Comparison of ENCODE assay signal across 19 cellular contexts in genomic region chr3:39327053-39327745, GRCh38. TPM values are rescaled to one million over a fixed set of nuclear protein-coding genes. Genes with fewer than 3 reads are reported as not detected.
DNase-seq lines count a peak whose midpoint lies in the region; ATAC-seq and TF ChIP-seq lines count a peak whose summit lies in the region.
"Had no signal": no experiment of that assay in that cellular context is flagged by ENCODE, and none has a peak within 500 bp of the region (broad histone marks: within the 10 kb centered on the region; RNA-seq: fewer than 3 reads in every experiment).

No MANE protein-coding gene starts in this region.

- no peaks in the 10 kb centered on the region for H3K36me3 ChIP-seq in thymus (ENCODE audit: control insufficient read depth, insufficient read depth)
- H3K36me3 ChIP-seq: HAP-1, left lung, MG63, spleen had no signal

- WGBS in thymus, result 72% methylated on average over 4 of the region's 4 CpGs

- TF ChIP-seq CTCF in natural killer cell (IDR thresholded peaks at IDR 0.05), result no peak

- peak overlapping the region; percentile 60 for H3K4me3 Mint-ChIP-seq in natural killer cell treated with Interleukin-12 subunit alpha and Interleukin-12 subunit beta and Interleukin-15 and Interleukin-18, amount 100 ng/mL, for 72 hours
- no peak overlapping the region for H3K4me3 Mint-ChIP-seq in natural killer cell

- no peaks in the 10 kb centered on the region for H3K9me3 ChIP-seq in thymus (ENCODE audit: control insufficient read depth)
- H3K9me3 ChIP-seq: body of pancreas, HAP-1, left lung, MG63, spleen had no signal

- no peak for DNase-seq in natural killer cell treated with Interleukin-12 subunit alpha and Interleukin-12 subunit beta and Interleukin-15 and Interleukin-18, amount 100 ng/mL, for 72 hours (ENCODE audit: low spot score)
- DNase-seq in natural killer cell (no peak), sciatic nerve (ENCODE audit: low spot score) (no peak), KG1 (lab: John Stamatoyannopoulos, UW) (no peak)
- DNase-seq: activated gamma-delta T cell, body of pancreas, left lung, MG63, NCI-H2081 treated with DMSO at 0.1 percent for 48 hours, spleen had no signal

- H3K27me3 Mint-ChIP-seq in natural killer cell treated with Interleukin-12 subunit alpha and Interleukin-12 subunit beta and Interleukin-15 and Interleukin-18, amount 100 ng/mL, for 72 hours, result no peaks in the 10 kb centered on the region
- no peaks in the 10 kb centered on the region for H3K27me3 Mint-ChIP-seq in natural killer cell (ENCODE audit: low read depth in 2 of 2)

- H3K27me3 ChIP-seq in thymus (ENCODE audit: control insufficient read depth, insufficient read depth), result no peaks in the 10 kb centered on the region
- H3K27me3 ChIP-seq: body of pancreas, left lung, MG63, spleen had no signal

- H3K4me3 ChIP-seq in thymus (ENCODE audit: low read length), result no peak overlapping the region
- H3K4me3 ChIP-seq: body of pancreas, HAP-1, left lung, MG63, spleen had no signal

- H3K9me3 Mint-ChIP-seq in natural killer cell treated with Interleukin-12 subunit alpha and Interleukin-12 subunit beta and Interleukin-15 and Interleukin-18, amount 100 ng/mL, for 72 hours, result no peaks in the 10 kb centered on the region
- H3K9me3 Mint-ChIP-seq in natural killer cell, result no peaks in the 10 kb centered on the region

- H3K27ac Mint-ChIP-seq in natural killer cell treated with Interleukin-12 subunit alpha and Interleukin-12 subunit beta and Interleukin-15 and Interleukin-18, amount 100 ng/mL, for 72 hours, result peak overlapping the region; percentile 30 to 58
- H3K27ac Mint-ChIP-seq in natural killer cell, result peak overlapping the region in 1 of 2 donors; percentile 19

- peak overlapping the region; percentile 40 for H3K27ac ChIP-seq in thymus (ENCODE audit: low read depth)
- H3K27ac ChIP-seq: body of pancreas, left lung, RWPE1, spleen had no signal

- intact Hi-C loops in natural killer cell (cut with micrococcal nuclease) (no loop called here), sciatic nerve (cut with DNase I) (no loop called here)

- no peaks in the 10 kb centered on the region for H3K36me3 Mint-ChIP-seq in natural killer cell treated with Interleukin-12 subunit alpha and Interleukin-12 subunit beta and Interleukin-15 and Interleukin-18, amount 100 ng/mL, for 72 hours
- no peaks in the 10 kb centered on the region for H3K36me3 Mint-ChIP-seq in natural killer cell

- H3K4me1 Mint-ChIP-seq in natural killer cell treated with Interleukin-12 subunit alpha and Interleukin-12 subunit beta and Interleukin-15 and Interleukin-18, amount 100 ng/mL, for 72 hours (ENCODE audit: low read depth in 2 of 2), result peaks cover 24 to 27% of the 10 kb centered on the region in 2 donors
- H3K4me1 Mint-ChIP-seq in natural killer cell, result peaks cover 15 to 23% of the 10 kb centered on the region in 2 donors

- H3K4me1 ChIP-seq in thymus (ENCODE audit: control insufficient read depth, insufficient read depth, low read length), result peaks cover 17% of the 10 kb centered on the region
- H3K4me1 ChIP-seq: body of pancreas, left lung, spleen had no signal

- ATAC-seq in natural killer cell treated with Interleukin-12 subunit alpha and Interleukin-12 subunit beta and Interleukin-15 and Interleukin-18, amount 100 ng/mL, for 72 hours, result no peak
- ATAC-seq in natural killer cell, result no peak
- peak; percentile 7 for ATAC-seq in GM21390 (IDR thresholded peaks at IDR 0.05; ENCODE audit: unreplicated experiment)
- peak; percentile 19 for ATAC-seq in HG03460 (IDR thresholded peaks at IDR 0.05; ENCODE audit: unreplicated experiment)
- ATAC-seq in GM18873 (IDR thresholded peaks at IDR 0.05; ENCODE audit: low FRiP score, unreplicated experiment), result no peak
- ATAC-seq in sciatic nerve, result no peak
- ATAC-seq: body of pancreas, left lung had no signal

RNA-seq across cellular contexts. Expression of gene CCR8, which starts 2.3 kb away (rescaled TPM):
- total RNA-seq in natural killer cell treated with Interleukin-12 subunit alpha and Interleukin-12 subunit beta and Interleukin-15 and Interleukin-18, amount 100 ng/mL, for 72 hours, result under 1 TPM in 1 of 2 donors, not detected in 1; 0.45 TPM
- total RNA-seq in natural killer cell (under 1 TPM in 1 of 3 donors, not detected in 2; 0.35 TPM), sciatic nerve (not detected)
- polyA plus RNA-seq in thymus, result 2.1 TPM
- total RNA-seq: body of pancreas, dermis microvascular lymphatic vessel endothelial cell, fibroblast of lung, subcutaneous adipose tissue had no signal
- polyA plus RNA-seq: fibroblast of lung had no signal

RNA-seq across cellular contexts. Expression of gene CX3CR1, which starts 47.4 kb away (rescaled TPM):
- 10 to 100 TPM in 1 of 2 donors, 1 to 10 TPM in 1; 5.8 to 18.4 TPM for total RNA-seq in natural killer cell treated with Interleukin-12 subunit alpha and Interleukin-12 subunit beta and Interleukin-15 and Interleukin-18, amount 100 ng/mL, for 72 hours
- 100 to 1,000 TPM; 203 to 459 (median 405) TPM for total RNA-seq in natural killer cell
- 0.55 TPM for polyA plus RNA-seq in thymus
- 18.5 TPM for total RNA-seq in sciatic nerve
- total RNA-seq: dermis microvascular lymphatic vessel endothelial cell had no signal
- polyA plus RNA-seq: fibroblast of lung had no signal

RNA-seq across cellular contexts. Expression of gene SLC25A38, which starts 56.0 kb away (rescaled TPM):
- 10 to 100 TPM; 42.1 to 44.5 TPM for total RNA-seq in natural killer cell treated with Interleukin-12 subunit alpha and Interleukin-12 subunit beta and Interleukin-15 and Interleukin-18, amount 100 ng/mL, for 72 hours
- total RNA-seq in natural killer cell (10 to 100 TPM; 40.0 to 44.7 (median 41.7) TPM), sciatic nerve (20.4 TPM)
- 39.6 TPM for polyA plus RNA-seq in thymus

Comparison
In these comparisons a context has a peak if more than half of its experiments do, and no peak if none do; other contexts are left out.
1. RNA of gene CX3CR1, which starts 47.4 kb away (total RNA-seq): 203 to 459 TPM in natural killer cell; 18.5 TPM in sciatic nerve (single experiment) and 5.8 to 18.4 TPM in natural killer cell treated with Interleukin-12 subunit alpha and Interleukin-12 subunit beta and Interleukin-15 and Interleukin-18, amount 100 ng/mL, for 72 hours; every median in the first group is over 10 times any median in the second.
2. ATAC-seq: peak in GM21390 (single experiment) and HG03460 (single experiment); none in natural killer cell treated with Interleukin-12 subunit alpha and Interleukin-12 subunit beta and Interleukin-15 and Interleukin-18, amount 100 ng/mL, for 72 hours (0 of 2), natural killer cell (0 of 3), GM18873 (single experiment) and sciatic nerve (single experiment).